ENCODE assay signal across 25 cellular contexts in genomic region chr7:31926991-31927584, GRCh38.
"Had no signal": no experiment of that assay in that cellular context is flagged by ENCODE, and none has a peak within 500 bp of the region (broad histone marks: within the 10 kb centered on the region; RNA-seq: fewer than 3 reads in every experiment).

No MANE protein-coding gene starts in this region.

- H3K27me3 ChIP-seq: colonic mucosa, esophagus squamous epithelium, gastrocnemius medialis, hepatocyte, left lung had no signal

- H3K4me1 ChIP-seq: colonic mucosa, esophagus squamous epithelium, gastrocnemius medialis, left lung, lower lobe of right lung had no signal

- H3K36me3 ChIP-seq: colonic mucosa, esophagus squamous epithelium, gastrocnemius medialis, left lung, lower lobe of right lung had no signal

- H3K27ac ChIP-seq: colonic mucosa, epithelial cell of prostate, esophagus squamous epithelium, gastrocnemius medialis, hepatocyte, left lung, lower lobe of right lung had no signal

- H3K4me3 ChIP-seq: colonic mucosa, esophagus squamous epithelium, gastrocnemius medialis, hepatocyte, left lung, lower lobe of right lung, mucosa of descending colon had no signal

- DNase-seq: cerebellar nuclear complex; colonic mucosa; cortex of kidney; effector CD8-positive, alpha-beta T cell; effector memory CD8-positive, alpha-beta T cell; endodermal cell; erythroblast; esophagus squamous epithelium; foreskin fibroblast; foreskin melanocyte; gastrocnemius medialis; glutamatergic neuron; hypothalamus; immature natural killer cell; islet precursor cell; kidney; kidney glomerular epithelial cell; left lung; lower lobe of right lung; mesenchymal stem cell; mucosa of descending colon; naive B cell had no signal

- H3K9me3 ChIP-seq: colonic mucosa, esophagus squamous epithelium, gastrocnemius medialis, left lung, lower lobe of right lung, mucosa of descending colon had no signal

- ATAC-seq: effector memory CD8-positive, alpha-beta T cell; esophagus mucosa; gastrocnemius medialis; left lung; lower lobe of right lung; mucosa of descending colon had no signal
